ENCODE assay signal across 14 cellular contexts in genomic region chr2:188322569-188323531, GRCh38. TPM values are rescaled to one million over a fixed set of nuclear protein-coding genes. Genes with fewer than 3 reads are reported as not detected.
DNase-seq lines count a peak whose midpoint lies in the region; ATAC-seq, FAIRE-seq and TF ChIP-seq lines count a peak whose summit lies in the region.
"Had no signal": no experiment of that assay in that cellular context is flagged by ENCODE, and none has a peak within 500 bp of the region (broad histone marks: within the 10 kb centered on the region; RNA-seq: fewer than 3 reads in every experiment).

No MANE protein-coding gene starts in this region.

- H3K4me2 ChIP-seq in A549: peak overlapping the region; percentile 83

- WGBS in A549 (ENCODE audit: missing lambda C conversion rate): 9% methylated on average over 6 of the region's 6 CpGs
- 45% methylated on average over 4 of the region's 6 CpGs for WGBS in HUES64

- peaks cover 3% of the 10 kb centered on the region; the same call in 1 of the 2 replicates for H3K36me3 ChIP-seq in HUES64 (ENCODE audit: insufficient read depth, low read length)
- no peaks in the 10 kb centered on the region for H3K36me3 ChIP-seq in Peyer's patch

- in situ Hi-C loops in astrocyte of the cerebellum (cut with HindIII; ENCODE audit: low sequenced_read_pairs): no loop called here

- TF ChIP-seq POLR2A in A549 (IDR thresholded peaks at IDR 0.05; ENCODE audit: low read length) (no peak), Peyer's patch (IDR thresholded peaks at IDR 0.05) (no peak)

- H3K27me3 ChIP-seq in HUES64 (ENCODE audit: insufficient read depth, low read length) (no peaks in the 10 kb centered on the region), Peyer's patch (no peaks in the 10 kb centered on the region)

- H3K27ac ChIP-seq in A549 (peak overlapping the region; percentile 56 to 74), HUES64 (ENCODE audit: low read depth, low read length) (0 out of 2 replicates have a peak overlapping the region, but pooled peaks have one; percentile 8), Peyer's patch (no peak overlapping the region)

- H3K9me3 ChIP-seq in A549 (no peaks in the 10 kb centered on the region), HUES64 (ENCODE audit: insufficient read depth, low read depth, low read length) (no peaks in the 10 kb centered on the region), Peyer's patch (no peaks in the 10 kb centered on the region)

- CTCF ChIA-PET in A549 (lab: Yijun Ruan, JAX): no interaction called here

- TF ChIP-seq CTCF in A549 (IDR thresholded peaks at IDR 0.05) (no peak), astrocyte of the cerebellum (IDR thresholded peaks at IDR 0.05; ENCODE audit: low read depth, low read length, missing control alignments) (no peak), Peyer's patch (IDR thresholded peaks at IDR 0.05) (no peak)

- TF ChIP-seq RAD21 in A549 (conservative IDR thresholded peaks at IDR 0.05 in 1 of 2, IDR thresholded peaks at IDR 0.05 in 1 of 2): no peak

- peak in 1 of 2 experiments; percentile 77 for DNase-seq in A549 (ENCODE audit: low read depth in 1 of 2, low spot score in 1 of 2)
- peak; percentile 92 for DNase-seq in astrocyte of the cerebellum (ENCODE audit: low read depth)
- peak; percentile 20 for DNase-seq in kidney tubule cell (ENCODE audit: low spot score)
- DNase-seq in nucleus accumbens (lab: John Stamatoyannopoulos, UW): no peak
- DNase-seq in Peyer's patch: no peak
- no peak for DNase-seq in activated CD4-positive, CD25-positive, alpha-beta regulatory T cell treated with anti-CD3 and anti-CD28 coated beads, Interleukin-2, amount 50 U/mL, for 72 hours
- DNase-seq in activated naive CD4-positive, alpha-beta T cell treated with Interleukin-2 at 50 U/mL for 16 hours: no peak
- DNase-seq: activated CD4-positive, alpha-beta T cell treated with anti-CD3 and anti-CD28 coated beads, Interleukin-2, amount 50 U/mL, for 48 hours; activated effector memory CD4-positive, alpha-beta T cell treated with Interleukin-2 at 50 U/mL for 16 hours; hippocampal formation; NCI-H1092 treated with DMSO at 0.1 percent for 48 hours; NCI-H345 had no signal

- peak; percentile 60 to 86 for ATAC-seq in A549
- ATAC-seq: HepG2 had no signal

- H3K4me1 ChIP-seq in A549 (peaks cover 68% of the 10 kb centered on the region), HUES64 (ENCODE audit: insufficient read depth, low read length) (peaks cover 88% of the 10 kb centered on the region), Peyer's patch (peaks cover 0 to 10% (median 0%) of the 10 kb centered on the region in 4 donors)

- 0 out of 3 replicates have a peak overlapping the region, but pooled peaks have one; percentile 16 for H3K4me3 ChIP-seq in A549
- H3K4me3 ChIP-seq in HUES64 (ENCODE audit: low read length): no peak overlapping the region
- H3K4me3 ChIP-seq in astrocyte of the cerebellum (ENCODE audit: low read depth, low read length): no peak overlapping the region
- H3K4me3 ChIP-seq in Peyer's patch: no peak overlapping the region

- TF ChIP-seq EP300 in A549 (IDR thresholded peaks at IDR 0.05): peak in 1 of 2 experiments; percentile 61; a peak in 2 of 5 replicates

- no peak for FAIRE-seq in A549 (lab: Jason Lieb, UNC)
- FAIRE-seq: HepG2 had no signal

- POLR2A ChIA-PET in A549 (lab: Yijun Ruan, JAX): interaction anchor here (1.8 kb wide), 1 partner anchor 30 kb away, joined by 13 read pairs; the partner anchor contains the start of gene GULP1

- H3K9ac ChIP-seq in HUES64 (ENCODE audit: low read depth, low read length): no peak overlapping the region

TF ChIP-seq in A549, 52 proteins besides CTCF, POLR2A, EP300 and RAD21:
- peak; percentile 74 for TF ChIP-seq GATA3 (IDR thresholded peaks at IDR 0.05; ENCODE audit: borderline replicate concordance)
- TF ChIP-seq HDAC2 (IDR thresholded peaks at IDR 0.05): no peak
- TF ChIP-seq HOXB13 (CRISPR knock-in tag; IDR thresholded peaks at IDR 0.05; ENCODE audit: low read depth): 0 out of 2 replicates have a peak, but pooled peaks have one; percentile 46
- no peak for TF ChIP-seq MAZ (IDR thresholded peaks at IDR 0.05; ENCODE audit: borderline replicate concordance, low read depth, low read length)
TF ChIP-seq in A549: peak in this region for 2.

RNA-seq across cellular contexts. Expression of gene GULP1, which starts 31.2 kb away (rescaled TPM):
- polyA plus RNA-seq in A549 (2011; rRNA removed): 80.7 and 89.2 TPM in 2 replicates
- 17.5 and 19.2 TPM in 2 replicates for polyA plus RNA-seq in A549 (2012; cell fraction: cytosol; rRNA removed)
- polyA plus RNA-seq in A549 (2012; cell fraction: nucleus; rRNA removed): 5.3 and 5.9 TPM in 2 replicates
- 30.7 to 31.5 TPM (median 31.4 TPM) in 3 replicates for polyA plus RNA-seq in A549 (2017; fragmentation: RNase III; extraction: RNeasy Plus Mini Kit Qiagen cat#74134 plus additional on column Dnase treatment)
- 39.9 and 46.2 TPM in 2 replicates for polyA minus RNA-seq in A549 (2011; rRNA and poly(A)+ RNA removed)
- 90.3 TPM for polyA plus RNA-seq in HUES64 (2013, experiment 1 of 2)
- 83.4 TPM for polyA plus RNA-seq in HUES64 (2013, experiment 2 of 2)
- total RNA-seq in Peyer's patch: 100 to 1,000 TPM in 1 of 4 donors, 10 to 100 TPM in 3; 18.8 to 101 (median 29.3) TPM
- total RNA-seq: HepG2 had no signal

Comparison
In these comparisons a context has a peak if more than half of its experiments do, and no peak if none do; other contexts are left out.
1. DNase-seq: peak in astrocyte of the cerebellum (single experiment) and kidney tubule cell (single experiment); none in nucleus accumbens (0 of 56), Peyer's patch (0 of 3), activated CD4-positive, CD25-positive, alpha-beta regulatory T cell treated with anti-CD3 and anti-CD28 coated beads, Interleukin-2, amount 50 U/mL, for 72 hours (single experiment) and activated naive CD4-positive, alpha-beta T cell treated with Interleukin-2 at 50 U/mL for 16 hours (single experiment).
2. H3K27ac ChIP-seq: peak in A549 (2 of 2) and HUES64 (single experiment); none in Peyer's patch (0 of 4).